In genomic region chr11:3106736-3107524, GRCh38 we compare ENCODE assay signal across 1 cellular context.
TF ChIP-seq lines count a peak whose summit lies in the region.

No MANE protein-coding gene starts in this region.

TF ChIP-seq in GM23338, 12 proteins besides CTCF, POLR2A, EP300 and RAD21 (continued from another document):
- no peak for TF ChIP-seq ZNF462 (CRISPR knock-in tag; IDR thresholded peaks at IDR 0.05)
- TF ChIP-seq ZNF114 (CRISPR knock-in tag; IDR thresholded peaks at IDR 0.05) = no peak
- TF ChIP-seq EZH2phosphoT487 (IDR thresholded peaks at IDR 0.05; ENCODE audit: unreplicated experiment) = no peak
